9 cellular contexts compared by ENCODE assay signal in genomic region chr4:185039508-185040273, GRCh38. TPM values are rescaled to one million over a fixed set of nuclear protein-coding genes. Genes with fewer than 3 reads are reported as not detected.
DNase-seq lines count a peak whose midpoint lies in the region; ATAC-seq, FAIRE-seq and TF ChIP-seq lines count a peak whose summit lies in the region.
"Had no signal": no experiment of that assay in that cellular context is flagged by ENCODE, and none has a peak within 500 bp of the region (broad histone marks: within the 10 kb centered on the region; RNA-seq: fewer than 3 reads in every experiment).

No MANE protein-coding gene starts in this region.

- H3K9ac ChIP-seq in SK-N-MC (ENCODE audit: insufficient read length) = peak overlapping the region; percentile 82

- H3K9me3 ChIP-seq in SK-N-MC (ENCODE audit: low read depth, low read length) = 0 out of 2 replicates have a peak, but pooled peaks cover 3% of the 10 kb centered on the region
- H3K9me3 ChIP-seq in right cardiac atrium (ENCODE audit: control insufficient read depth, low read length) = no peaks in the 10 kb centered on the region
- no peaks in the 10 kb centered on the region for H3K9me3 ChIP-seq in small intestine (ENCODE audit: control insufficient read depth, low read depth)

- no peaks in the 10 kb centered on the region for H3K36me3 ChIP-seq in SK-N-MC (ENCODE audit: insufficient read depth, low read length)
- H3K36me3 ChIP-seq in small intestine (ENCODE audit: control insufficient read depth in 2 of 2, insufficient read depth in 2 of 2, low read length in 2 of 2) = no peaks in the 10 kb centered on the region

- peak overlapping the region; percentile 74 for H3K4me3 ChIP-seq in SK-N-MC
- H3K4me3 ChIP-seq in right cardiac atrium (ENCODE audit: low read length) = peak overlapping the region; percentile 29
- H3K4me3 ChIP-seq in small intestine (ENCODE audit: low read depth in 1 of 2, low read length in 2 of 2) = no peak overlapping the region

- TF ChIP-seq CTCF in LNCAP (IDR thresholded peaks at IDR 0.05) = peak; percentile 81

- 15% methylated on average over 15 of the region's 15 CpGs for WGBS in right cardiac atrium
- WGBS in small intestine, 3 donors = 15 to 21% (median 16%) methylated on average over 15 of the region's 15 CpGs

- no peak for FAIRE-seq in small intestine (lab: Jason Lieb, UNC)
- FAIRE-seq: colon had no signal

- peak; percentile 71 for ATAC-seq in GM21447 (IDR thresholded peaks at IDR 0.05; ENCODE audit: unreplicated experiment)
- peak; percentile 68 to 85 for ATAC-seq in right cardiac atrium
- no peak for ATAC-seq in GM18873 (IDR thresholded peaks at IDR 0.05; ENCODE audit: low FRiP score, unreplicated experiment)

- H3K27ac ChIP-seq in SK-N-MC = peak overlapping the region; percentile 52; the same call in 1 of the 2 replicates
- no peak overlapping the region for H3K27ac ChIP-seq in right cardiac atrium (ENCODE audit: low read length)
- H3K27ac ChIP-seq in small intestine (ENCODE audit: low read depth in 1 of 2, low read length in 1 of 2) = no peak overlapping the region

- intact Hi-C loops in right cardiac atrium (cut with DNase I) = loop anchor here (2.0 to 10.0 kb wide), 8 partner anchors 53 to 143 kb away; no protein-coding TSS in a partner anchor

- H3K4me1 ChIP-seq in right cardiac atrium (ENCODE audit: control insufficient read depth, insufficient read depth, low read length) (no peaks in the 10 kb centered on the region), small intestine (ENCODE audit: control insufficient read depth in 2 of 2, insufficient read depth in 1 of 2, low read depth in 1 of 2, low read length in 1 of 2) (no peaks in the 10 kb centered on the region)

- DNase-seq in DMS153 (lab: John Stamatoyannopoulos, UW) (peak; percentile 55), SK-N-MC (ENCODE audit: low read depth, low spot score) (peak; percentile 30), amniotic epithelial cell (ENCODE audit: low read depth) (peak; percentile 60), right cardiac atrium (peak in 1 of 3 donors; percentile 58), small intestine (peak; percentile 56)

- no peaks in the 10 kb centered on the region for H3K27me3 ChIP-seq in right cardiac atrium (ENCODE audit: control insufficient read depth, insufficient read depth)
- peaks cover 0 to 5% of the 10 kb centered on the region in 2 donors for H3K27me3 ChIP-seq in small intestine (ENCODE audit: control insufficient read depth in 2 of 2, insufficient read depth in 2 of 2, low read length in 2 of 2)

RNA-seq across cellular contexts. Expression of gene HELT, which starts 21.4 kb away (rescaled TPM):
- not detected for total RNA-seq in right cardiac atrium
- polyA plus RNA-seq in right cardiac atrium (not detected), small intestine (not detected)

Comparison
In these comparisons a context has a peak if more than half of its experiments do, and no peak if none do; other contexts are left out.
1. H3K4me3 ChIP-seq: peak in SK-N-MC (single experiment) and right cardiac atrium (single experiment); none in small intestine (0 of 2).